In genomic region chr9:128893354-128893753, GRCh38 we compare ENCODE assay signal across 13 cellular contexts. TPM values are rescaled to one million over a fixed set of nuclear protein-coding genes. Genes with fewer than 3 reads are reported as not detected.
DNase-seq lines count a peak whose midpoint lies in the region; ATAC-seq and TF ChIP-seq lines count a peak whose summit lies in the region.
"Had no signal": no experiment of that assay in that cellular context is flagged by ENCODE, and none has a peak within 500 bp of the region (broad histone marks: within the 10 kb centered on the region; RNA-seq: fewer than 3 reads in every experiment).

No MANE protein-coding gene starts in this region.

- no peaks in the 10 kb centered on the region for H3K9me3 ChIP-seq in heart right ventricle
- no peaks in the 10 kb centered on the region for H3K9me3 ChIP-seq in breast epithelium
- no peaks in the 10 kb centered on the region for H3K9me3 ChIP-seq in muscle layer of colon (ENCODE audit: low read length)
- H3K9me3 ChIP-seq in upper lobe of left lung: no peaks in the 10 kb centered on the region
- H3K9me3 ChIP-seq: BLaER1 had no signal

- 88 to 90% methylated on average over 8 of the region's 8 CpGs for WGBS in heart right ventricle, 2 donors
- 86 to 87% methylated on average over 8 of the region's 8 CpGs for WGBS in upper lobe of left lung, 2 donors

- H3K4me1 ChIP-seq in heart right ventricle (peaks cover 14 to 41% (median 38%) of the 10 kb centered on the region in 9 donors), breast epithelium (peaks cover 14 to 48% of the 10 kb centered on the region in 2 donors), muscle layer of colon (ENCODE audit: insufficient read depth, low read length) (peaks cover 31% of the 10 kb centered on the region), upper lobe of left lung (peaks cover 31 to 57% (median 43%) of the 10 kb centered on the region in 4 donors)

- H3K9ac ChIP-seq in muscle layer of colon (ENCODE audit: low read length): peak overlapping the region; percentile 44
- H3K9ac ChIP-seq: BLaER1 had no signal

- peaks cover 0 to 89% (median 28%) of the 10 kb centered on the region in 9 donors for H3K36me3 ChIP-seq in heart right ventricle
- no peaks in the 10 kb centered on the region for H3K36me3 ChIP-seq in breast epithelium
- H3K36me3 ChIP-seq in muscle layer of colon (ENCODE audit: insufficient read depth, low read length): peaks cover 5% of the 10 kb centered on the region
- H3K36me3 ChIP-seq in upper lobe of left lung: peaks cover 7 to 78% (median 50%) of the 10 kb centered on the region in 4 donors

- H3K4me3 ChIP-seq in heart right ventricle (no peak overlapping the region), breast epithelium (peak overlapping the region in 1 of 3 donors; percentile 57), muscle layer of colon (ENCODE audit: low read depth in 1 of 2, low read length in 2 of 2) (peak overlapping the region in 1 of 2 donors; percentile 56), upper lobe of left lung (peak overlapping the region in 1 of 4 donors; percentile 2)
- H3K4me3 ChIP-seq: BLaER1 had no signal

- DNase-seq in heart right ventricle (no peak), Right ventricle myocardium inferior (ENCODE audit: missing footprints) (no peak), breast epithelium (ENCODE audit: low spot score in 2 of 2) (no peak), upper lobe of left lung (no peak), NCI-H1417 (lab: John Stamatoyannopoulos, UW) (no peak)
- no peak for DNase-seq in stimulated activated CD4-positive, alpha-beta T cell treated with anti-CD3 and anti-CD28 coated beads, Interleukin-1b, Interleukin-23, amount 100 ng/mL, for 48 hours
- DNase-seq: activated CD4-positive, alpha-beta T cell treated with anti-CD3 and anti-CD28 coated beads for 4 hours; central memory CD4-positive, alpha-beta T cell; NCI-H2029 treated with DMSO at 0.1 percent for 48 hours; SHP77 treated with DMSO at 0.1 percent for 48 hours had no signal

- TF ChIP-seq CTCF in heart right ventricle (IDR thresholded peaks at IDR 0.05) (no peak), breast epithelium (IDR thresholded peaks at IDR 0.05) (no peak), upper lobe of left lung (IDR thresholded peaks at IDR 0.05) (no peak)

- no peak for ATAC-seq in heart right ventricle
- no peak for ATAC-seq in Right ventricle myocardium inferior
- ATAC-seq in upper lobe of left lung (ENCODE audit: low FRiP score in 2 of 2): no peak
- no peak for ATAC-seq in GM21390 (IDR thresholded peaks at IDR 0.05; ENCODE audit: unreplicated experiment)

- H3K27ac ChIP-seq in heart right ventricle: peak overlapping the region in 9 of 10 donors; percentile 76 to 92 (median 87)
- peak overlapping the region; percentile 97 for H3K27ac ChIP-seq in breast epithelium
- H3K27ac ChIP-seq in muscle layer of colon (ENCODE audit: low read depth, low read length): peak overlapping the region; percentile 77
- peak overlapping the region; percentile 83 to 93 (median 89) for H3K27ac ChIP-seq in upper lobe of left lung

- no peak for TF ChIP-seq POLR2A in breast epithelium (IDR thresholded peaks at IDR 0.05)
- no peak for TF ChIP-seq POLR2A in upper lobe of left lung (IDR thresholded peaks at IDR 0.05)

- H3K27me3 ChIP-seq in heart right ventricle: no peaks in the 10 kb centered on the region
- no peaks in the 10 kb centered on the region for H3K27me3 ChIP-seq in breast epithelium
- no peaks in the 10 kb centered on the region for H3K27me3 ChIP-seq in muscle layer of colon (ENCODE audit: control insufficient read depth in 1 of 2, insufficient read depth in 2 of 2, low read length in 2 of 2)
- no peaks in the 10 kb centered on the region for H3K27me3 ChIP-seq in upper lobe of left lung
- H3K27me3 ChIP-seq: BLaER1 had no signal

- TF ChIP-seq EP300 in upper lobe of left lung (IDR thresholded peaks at IDR 0.05): no peak

- intact Hi-C loops in heart right ventricle (cut with DNase I) (no loop called here), Right ventricle myocardium inferior (cut with DNase I) (no loop called here), breast epithelium (cut with DNase I; ENCODE audit: low total_unique reads) (no loop called here)

RNA-seq across cellular contexts. Expression of gene LRRC8A, which starts 11.4 kb away (rescaled TPM):
- total RNA-seq in heart right ventricle: 10 to 100 TPM; 15.2 to 45.1 (median 19.6) TPM
- polyA plus RNA-seq in heart right ventricle: 10 to 100 TPM; 13.2 to 41.7 TPM
- total RNA-seq in Right ventricle myocardium inferior: 23.9 TPM
- 10 to 100 TPM; 26.1 to 52.7 (median 40.6) TPM for total RNA-seq in breast epithelium
- total RNA-seq in upper lobe of left lung: 100 to 1,000 TPM in 2 of 6 donors, 10 to 100 TPM in 4; 49.0 to 132 (median 67.0) TPM

RNA-seq across cellular contexts. Expression of gene KYAT1, which starts 11.6 kb away (rescaled TPM):
- 10 to 100 TPM in 7 of 10 donors, 1 to 10 TPM in 3; 8.9 to 20.3 (median 11.1) TPM for total RNA-seq in heart right ventricle
- 10 to 100 TPM; 10.9 to 12.7 TPM for polyA plus RNA-seq in heart right ventricle
- 11.9 TPM for total RNA-seq in Right ventricle myocardium inferior
- 1 to 10 TPM; 3.0 to 7.6 (median 7.2) TPM for total RNA-seq in breast epithelium
- 10 to 100 TPM in 1 of 6 donors, 1 to 10 TPM in 5; 3.9 to 10.5 (median 5.4) TPM for total RNA-seq in upper lobe of left lung

RNA-seq across cellular contexts. Expression of gene PHYHD1, which starts 27.4 kb away (rescaled TPM):
- total RNA-seq in heart right ventricle: 10 to 100 TPM; 14.7 to 38.9 (median 21.8) TPM
- 10 to 100 TPM; 26.3 to 49.2 TPM for polyA plus RNA-seq in heart right ventricle
- total RNA-seq in Right ventricle myocardium inferior: 30.2 TPM
- 10 to 100 TPM; 24.3 to 67.0 (median 44.8) TPM for total RNA-seq in breast epithelium
- total RNA-seq in upper lobe of left lung: 100 to 1,000 TPM in 1 of 6 donors, 10 to 100 TPM in 5; 27.6 to 286 (median 57.7) TPM

RNA-seq across cellular contexts. Expression of gene DOLK, which starts 54.0 kb away (rescaled TPM):
- total RNA-seq in heart right ventricle (10 to 100 TPM in 3 of 10 donors, 1 to 10 TPM in 7; 6.0 to 12.0 (median 8.8) TPM), Right ventricle myocardium inferior (7.5 TPM), breast epithelium (10 to 100 TPM; 11.1 to 16.2 (median 14.3) TPM), upper lobe of left lung (10 to 100 TPM in 5 of 6 donors, 1 to 10 TPM in 1; 5.7 to 24.5 (median 12.3) TPM)
- 10 to 100 TPM in 1 of 2 donors, 1 to 10 TPM in 1; 5.0 to 14.2 TPM for polyA plus RNA-seq in heart right ventricle

RNA-seq across cellular contexts. Expression of gene NUP188, which starts 54.1 kb away (rescaled TPM):
- 10 to 100 TPM; 16.1 to 27.3 (median 20.6) TPM for total RNA-seq in heart right ventricle
- polyA plus RNA-seq in heart right ventricle: 10 to 100 TPM; 12.7 to 20.6 TPM
- 16.0 TPM for total RNA-seq in Right ventricle myocardium inferior
- 10 to 100 TPM; 32.3 to 49.5 (median 36.0) TPM for total RNA-seq in breast epithelium
- 100 to 1,000 TPM in 1 of 6 donors, 10 to 100 TPM in 5; 30.4 to 225 (median 50.1) TPM for total RNA-seq in upper lobe of left lung
